In the genomic region with DNA sequence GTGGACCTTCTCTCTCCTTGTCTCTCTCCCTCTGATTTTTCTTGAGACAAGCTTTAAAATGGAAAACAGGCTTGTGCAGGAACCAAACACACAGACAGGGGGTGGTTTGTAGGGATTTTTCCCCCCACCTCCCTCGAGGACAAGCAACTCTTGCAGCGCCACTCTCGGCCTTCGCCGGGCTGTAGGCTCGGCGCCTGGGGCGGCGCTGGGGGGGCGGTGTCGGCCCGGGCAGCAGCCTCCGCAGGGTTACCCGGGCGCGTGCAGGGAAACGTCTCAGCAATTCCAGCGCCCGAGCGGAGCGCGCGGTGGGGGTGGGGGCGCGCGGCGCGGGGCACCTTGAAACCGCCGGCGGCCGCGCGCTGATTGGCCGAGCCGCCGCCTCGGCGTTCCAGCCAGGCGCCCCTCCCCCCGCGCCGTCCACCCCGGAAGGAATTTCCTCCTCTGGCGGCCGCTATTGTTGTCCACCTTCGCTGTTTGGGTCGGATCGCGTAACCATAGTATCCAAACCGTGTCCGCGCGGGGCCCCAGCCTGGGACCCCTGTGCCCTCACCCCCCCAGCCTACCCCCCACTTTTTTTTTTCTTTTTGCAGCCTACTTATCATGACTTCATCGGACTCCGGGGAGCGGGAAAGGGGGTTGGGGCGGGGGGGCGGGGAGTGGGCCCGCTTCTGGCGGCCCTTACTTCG, we compare ENCODE assay signal across 8 cellular contexts. TPM values are rescaled to one million over a fixed set of nuclear protein-coding genes. Genes with fewer than 3 reads are reported as not detected.
DNase-seq lines count a peak whose midpoint lies in the region; ATAC-seq and TF ChIP-seq lines count a peak whose summit lies in the region.

No MANE protein-coding gene starts in this region.

- peak; percentile 37 for DNase-seq in NCI-H524 treated with DMSO at 0.1 percent for 48 hours (lab: John Stamatoyannopoulos, UW)
- peak; percentile 58 to 62 for DNase-seq in activated CD4-positive, alpha-beta T cell treated with anti-CD3 and anti-CD28 coated beads, Interleukin-2, amount 50 U/mL, for 4 hours
- peak; percentile 35 to 84 for DNase-seq in dermis microvascular lymphatic vessel endothelial cell (ENCODE audit: low read depth in 2 of 2)
- DNase-seq in lower leg skin (ENCODE audit: low spot score in 2 of 2), result peak; percentile 87 to 98
- peak; percentile 73 for DNase-seq in stimulated activated CD4-positive, alpha-beta T cell treated with anti-CD3 and anti-CD28 coated beads, Interleukin-4, amount 100 ng/mL, for 1 hour

- WGBS in lower leg skin, 2 donors, result 0 to 1% methylated on average over 18 to 34 of the region's 62 CpGs

- TF ChIP-seq CTCF in lower leg skin (IDR thresholded peaks at IDR 0.05), result no peak

- intact Hi-C loops in lower leg skin (cut with DNase I; ENCODE audit: low total_unique reads), result no loop called here

- ATAC-seq in HG03432 (IDR thresholded peaks at IDR 0.05; ENCODE audit: unreplicated experiment) (peak; percentile 51), HG02973 (IDR thresholded peaks at IDR 0.05; ENCODE audit: unreplicated experiment) (no peak)

- TF ChIP-seq POLR2A in GM15510 (IDR thresholded peaks at IDR 0.05; ENCODE audit: borderline replicate concordance, extremely low read depth, insufficient read length), result peak; percentile 41
- TF ChIP-seq POLR2A in lower leg skin (IDR thresholded peaks at IDR 0.05), result no peak

- H3K4me3 ChIP-seq in lower leg skin (ENCODE audit: low read depth, poor library complexity, severe bottlenecking), result no peak overlapping the region

RNA-seq across cellular contexts. Expression of a gene that starts 59.8 kb away (rescaled TPM):
- total RNA-seq in dermis microvascular lymphatic vessel endothelial cell (3.2 and 3.3 TPM in 2 replicates), lower leg skin (1 to 10 TPM; 1.9 to 3.9 (median 2.2) TPM)

Comparison
In these comparisons a context has a peak if more than half of its experiments do, and no peak if none do; other contexts are left out.
1. DNase-seq: peak in every context shown above with its lines; median percentile 92 in lower leg skin; 73 in stimulated activated CD4-positive, alpha-beta T cell treated with anti-CD3 and anti-CD28 coated beads, Interleukin-4, amount 100 ng/mL, for 1 hour; 60 in activated CD4-positive, alpha-beta T cell treated with anti-CD3 and anti-CD28 coated beads, Interleukin-2, amount 50 U/mL, for 4 hours; 60 in dermis microvascular lymphatic vessel endothelial cell; 37 in NCI-H524 treated with DMSO at 0.1 percent for 48 hours.